In genomic region chr10:21402606-21403083, GRCh38 we compare ENCODE assay signal across 1 cellular context.
TF ChIP-seq lines count a peak whose summit lies in the region.

No MANE protein-coding gene starts in this region.

TF ChIP-seq in GM23338, 12 proteins besides CTCF, POLR2A, EP300 and RAD21 (continued from another document):
- TF ChIP-seq ZNF462 (CRISPR knock-in tag; IDR thresholded peaks at IDR 0.05), result no peak
- TF ChIP-seq CREB1 (CRISPR knock-in tag; IDR thresholded peaks at IDR 0.05; ENCODE audit: low read depth), result no peak
